1 cellular context compared by ENCODE assay signal in genomic region chr6:41167173-41167963, GRCh38.
A peak's percentile ranks its signal among the peaks of the same experiment; 100 is the strongest.
TF ChIP-seq lines count a peak whose summit lies in the region.

No MANE protein-coding gene starts in this region.

TF ChIP-seq in WTC11, 78 proteins besides CTCF, POLR2A, EP300 and RAD21 (continued from another document):
- peak; percentile 71 for TF ChIP-seq FOXP4 (CRISPR knock-in tag; IDR thresholded peaks at IDR 0.05)
- no peak for TF ChIP-seq ZNF512 (CRISPR knock-in tag; IDR thresholded peaks at IDR 0.05; ENCODE audit: borderline replicate concordance)
- peak; percentile 57; the same call in 1 of the 2 replicates for TF ChIP-seq TP53 (CRISPR knock-in tag; IDR thresholded peaks at IDR 0.05)
- no peak for TF ChIP-seq MXD4 (CRISPR knock-in tag; IDR thresholded peaks at IDR 0.05; ENCODE audit: borderline replicate concordance)
- peak; percentile 66 for TF ChIP-seq USF2 (CRISPR knock-in tag; IDR thresholded peaks at IDR 0.05)
